ENCODE assay signal across 1 cellular context in genomic region chr12:118032188-118032587, GRCh38.
TF ChIP-seq lines count a peak whose summit lies in the region.

No MANE protein-coding gene starts in this region.

TF ChIP-seq in GM12878, 131 proteins besides CTCF, POLR2A, EP300 and RAD21 (continued from another document):
- TF ChIP-seq, protein P1, sequence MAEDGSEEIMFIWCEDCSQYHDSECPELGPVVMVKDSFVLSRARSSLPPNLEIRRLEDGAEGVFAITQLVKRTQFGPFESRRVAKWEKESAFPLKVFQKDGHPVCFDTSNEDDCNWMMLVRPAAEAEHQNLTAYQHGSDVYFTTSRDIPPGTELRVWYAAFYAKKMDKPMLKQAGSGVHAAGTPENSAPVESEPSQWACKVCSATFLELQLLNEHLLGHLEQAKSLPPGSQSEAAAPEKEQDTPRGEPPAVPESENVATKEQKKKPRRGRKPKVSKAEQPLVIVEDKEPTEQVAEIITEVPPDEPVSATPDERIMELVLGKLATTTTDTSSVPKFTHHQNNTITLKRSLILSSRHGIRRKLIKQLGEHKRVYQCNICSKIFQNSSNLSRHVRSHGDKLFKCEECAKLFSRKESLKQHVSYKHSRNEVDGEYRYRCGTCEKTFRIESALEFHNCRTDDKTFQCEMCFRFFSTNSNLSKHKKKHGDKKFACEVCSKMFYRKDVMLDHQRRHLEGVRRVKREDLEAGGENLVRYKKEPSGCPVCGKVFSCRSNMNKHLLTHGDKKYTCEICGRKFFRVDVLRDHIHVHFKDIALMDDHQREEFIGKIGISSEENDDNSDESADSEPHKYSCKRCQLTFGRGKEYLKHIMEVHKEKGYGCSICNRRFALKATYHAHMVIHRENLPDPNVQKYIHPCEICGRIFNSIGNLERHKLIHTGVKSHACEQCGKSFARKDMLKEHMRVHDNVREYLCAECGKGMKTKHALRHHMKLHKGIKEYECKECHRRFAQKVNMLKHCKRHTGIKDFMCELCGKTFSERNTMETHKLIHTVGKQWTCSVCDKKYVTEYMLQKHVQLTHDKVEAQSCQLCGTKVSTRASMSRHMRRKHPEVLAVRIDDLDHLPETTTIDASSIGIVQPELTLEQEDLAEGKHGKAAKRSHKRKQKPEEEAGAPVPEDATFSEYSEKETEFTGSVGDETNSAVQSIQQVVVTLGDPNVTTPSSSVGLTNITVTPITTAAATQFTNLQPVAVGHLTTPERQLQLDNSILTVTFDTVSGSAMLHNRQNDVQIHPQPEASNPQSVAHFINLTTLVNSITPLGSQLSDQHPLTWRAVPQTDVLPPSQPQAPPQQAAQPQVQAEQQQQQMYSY (CRISPR knock-in tag; IDR thresholded peaks at IDR 0.05): no peak
- no peak for TF ChIP-seq RFX5 (IDR thresholded peaks at IDR 0.05; ENCODE audit: low read depth, low read length)
- TF ChIP-seq, protein P2, sequence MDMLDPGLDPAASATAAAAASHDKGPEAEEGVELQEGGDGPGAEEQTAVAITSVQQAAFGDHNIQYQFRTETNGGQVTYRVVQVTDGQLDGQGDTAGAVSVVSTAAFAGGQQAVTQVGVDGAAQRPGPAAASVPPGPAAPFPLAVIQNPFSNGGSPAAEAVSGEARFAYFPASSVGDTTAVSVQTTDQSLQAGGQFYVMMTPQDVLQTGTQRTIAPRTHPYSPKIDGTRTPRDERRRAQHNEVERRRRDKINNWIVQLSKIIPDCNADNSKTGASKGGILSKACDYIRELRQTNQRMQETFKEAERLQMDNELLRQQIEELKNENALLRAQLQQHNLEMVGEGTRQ (IDR thresholded peaks at IDR 0.05; ENCODE audit: borderline replicate concordance, low read depth, low read length): no peak
- TF ChIP-seq BCLAF1 (IDR thresholded peaks at IDR 0.05): no peak
- no peak for TF ChIP-seq SIX5 (IDR thresholded peaks at IDR 0.05; ENCODE audit: low read depth, low read length, severe bottlenecking)
- TF ChIP-seq GABPA (IDR thresholded peaks at IDR 0.05; ENCODE audit: low read depth): no peak
- no peak for TF ChIP-seq SMAD1 (IDR thresholded peaks at IDR 0.05; ENCODE audit: low read depth, partially characterized antibody)
- TF ChIP-seq SUPT20H (IDR thresholded peaks at IDR 0.05; ENCODE audit: borderline replicate concordance, control insufficient read depth, low read depth, low read length): no peak
- TF ChIP-seq NR2F1 (conservative IDR thresholded peaks at IDR 0.05): no peak
- TF ChIP-seq TCF7 (IDR thresholded peaks at IDR 0.05; ENCODE audit: borderline replicate concordance): no peak
